ENCODE assay signal across 1 cellular context in genomic region chr17:15943971-15944719, GRCh38.
TF ChIP-seq lines count a peak whose summit lies in the region.

No MANE protein-coding gene starts in this region.

TF ChIP-seq in IMR-90, 13 proteins besides CTCF, POLR2A, EP300 and RAD21 (continued from another document):
- TF ChIP-seq ELK1 (IDR thresholded peaks at IDR 0.05; ENCODE audit: borderline replicate concordance, low read depth, low read length) (no peak), SMC3 (IDR thresholded peaks at IDR 0.05; ENCODE audit: low read depth, low read length) (no peak), CHD1 (IDR thresholded peaks at IDR 0.05; ENCODE audit: low read depth, low read length) (no peak), RFX5 (IDR thresholded peaks at IDR 0.05; ENCODE audit: low read depth, low read length) (no peak), MXI1 (IDR thresholded peaks at IDR 0.05; ENCODE audit: borderline replicate concordance, low read depth, low read length) (no peak)
